1 cellular context compared by ENCODE assay signal in genomic region chr1:234598974-234599616, GRCh38.
TF ChIP-seq lines count a peak whose summit lies in the region.

No MANE protein-coding gene starts in this region.

TF ChIP-seq in GM23338, 12 proteins besides CTCF, POLR2A, EP300 and RAD21 (continued from another document):
- TF ChIP-seq REST (IDR thresholded peaks at IDR 0.05; ENCODE audit: unreplicated experiment) (no peak), JUNB (IDR thresholded peaks at IDR 0.05; ENCODE audit: unreplicated experiment) (no peak), ZNF331 (CRISPR knock-in tag; IDR thresholded peaks at IDR 0.05; ENCODE audit: low read depth) (no peak)
